Comparison of ENCODE assay signal across 18 cellular contexts in the genomic region with DNA sequence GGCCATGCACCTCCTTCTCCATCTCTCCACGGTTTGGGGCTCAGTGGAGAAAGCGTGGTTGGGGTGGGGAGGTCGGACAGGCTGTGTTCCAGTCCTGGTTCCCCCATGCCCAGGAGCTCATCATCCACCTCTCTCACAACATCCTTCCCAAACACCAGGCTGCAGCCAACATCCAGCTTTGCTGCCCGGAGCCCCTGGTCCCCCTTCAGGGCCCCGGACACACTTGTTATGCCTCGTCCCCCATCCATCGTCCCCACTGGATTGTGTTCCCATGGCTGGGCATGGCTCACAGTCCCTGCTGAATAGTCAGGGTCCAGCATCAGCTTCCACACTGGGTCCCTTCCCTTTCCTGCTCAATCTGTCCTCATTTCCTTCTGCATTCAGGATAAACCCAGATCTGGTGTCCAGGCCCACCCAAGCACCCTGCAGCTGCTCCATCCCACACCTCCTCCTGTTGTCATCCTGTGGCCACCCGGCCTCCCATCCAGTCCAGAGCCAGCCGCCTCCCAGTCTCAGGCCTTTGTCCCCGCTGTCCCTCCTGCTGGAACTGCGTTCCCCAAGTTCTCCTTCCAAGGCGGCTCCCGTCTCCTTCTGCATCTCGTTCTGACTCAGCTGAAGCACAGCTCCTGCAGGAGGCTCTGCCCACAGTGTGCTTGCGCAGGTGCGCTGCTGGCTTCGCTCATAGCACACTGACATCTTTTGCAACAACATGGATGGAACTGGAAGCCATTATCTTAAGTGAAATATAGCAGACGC.
DNase-seq lines count a peak whose midpoint lies in the region; ATAC-seq and TF ChIP-seq lines count a peak whose summit lies in the region.
"Had no signal": no experiment of that assay in that cellular context is flagged by ENCODE, and none has a peak within 500 bp of the region (broad histone marks: within the 10 kb centered on the region; RNA-seq: fewer than 3 reads in every experiment).

No MANE protein-coding gene starts in this region.

- H3K27ac Mint-ChIP-seq in neural progenitor cell, result no peak overlapping the region
- H3K27ac Mint-ChIP-seq: IgD-negative memory B cell had no signal

- H3K36me3 ChIP-seq in left lung (no peaks in the 10 kb centered on the region), neural progenitor cell (no peaks in the 10 kb centered on the region)

- H3K79me2 ChIP-seq in neural progenitor cell (ENCODE audit: low read depth), result no peaks in the 10 kb centered on the region

- no peak overlapping the region for H3K4me3 Mint-ChIP-seq in neural progenitor cell
- H3K4me3 Mint-ChIP-seq: IgD-negative memory B cell had no signal

- H3K9me3 ChIP-seq in left lung, result no peaks in the 10 kb centered on the region
- H3K9me3 ChIP-seq in neural progenitor cell (ENCODE audit: low read depth), result no peaks in the 10 kb centered on the region

- TF ChIP-seq CTCF in left lung (IDR thresholded peaks at IDR 0.05), result no peak
- no peak for TF ChIP-seq CTCF in neural progenitor cell (IDR thresholded peaks at IDR 0.05)

- H3K9ac ChIP-seq in neural progenitor cell, result no peak overlapping the region

- ATAC-seq in left lung (no peak), HG03039 (IDR thresholded peaks at IDR 0.05; ENCODE audit: unreplicated experiment) (no peak)

- peaks cover 16% of the 10 kb centered on the region for H3K27me3 Mint-ChIP-seq in neural progenitor cell (ENCODE audit: insufficient read depth, low read depth)
- H3K27me3 Mint-ChIP-seq: IgD-negative memory B cell had no signal

- H3K36me3 Mint-ChIP-seq in neural progenitor cell, result no peaks in the 10 kb centered on the region

- H3K4me1 ChIP-seq in left lung, result peaks cover 0 to 10% of the 10 kb centered on the region in 2 donors
- H3K4me1 ChIP-seq in neural progenitor cell, result peaks cover 2% of the 10 kb centered on the region

- H3K27me3 ChIP-seq in left lung, result no peaks in the 10 kb centered on the region
- H3K27me3 ChIP-seq in neural progenitor cell, result no peaks in the 10 kb centered on the region

- H3K4me2 ChIP-seq in neural progenitor cell, result no peak overlapping the region

- no peaks in the 10 kb centered on the region for H3K9me3 Mint-ChIP-seq in neural progenitor cell

- H2AFZ ChIP-seq in neural progenitor cell (replicated peaks), result no peak overlapping the region

- H3K27ac ChIP-seq in left lung (no peak overlapping the region), neural progenitor cell (no peak overlapping the region)
- H3K27ac ChIP-seq: C4-2B had no signal

- DNase-seq in activated CD8-positive, alpha-beta memory T cell treated with anti-CD3 and anti-CD28 coated beads for 24 hours, result peak; percentile 30
- no peak for DNase-seq in activated CD8-positive, alpha-beta memory T cell treated with anti-CD3 and anti-CD28 coated beads, Interleukin-2, amount 50 U/mL, for 4 hours
- DNase-seq in Daoy (ENCODE audit: low read depth), result peak; percentile 4
- DNase-seq in left lung, result peak; percentile 14 to 56
- peak; percentile 49 for DNase-seq in posterior vena cava (ENCODE audit: low spot score)
- no peak for DNase-seq in stimulated activated CD4-positive, alpha-beta T cell treated with anti-CD3 and anti-CD28 coated beads, Interleukin-1b, Interleukin-23, amount 100 ng/mL, for 48 hours
- no peak for DNase-seq in neural progenitor cell (ENCODE audit: low spot score)
- DNase-seq: DMS53, H7, NCI-H1417, NCI-H1930, NCI-H2171 treated with DMSO at 0.1 percent for 48 hours, NCI-H510A treated with DMSO at 0.1 percent for 48 hours, OCI-M1, RPMI8226 had no signal

- H3K4me1 Mint-ChIP-seq in neural progenitor cell, result peaks cover 26% of the 10 kb centered on the region

- no peaks in the 10 kb centered on the region for H4K20me1 ChIP-seq in neural progenitor cell (ENCODE audit: low read depth)

- H3K4me3 ChIP-seq in left lung (no peak overlapping the region), neural progenitor cell (no peak overlapping the region)

- intact Hi-C loops in left lung (cut with DNase I), result no loop called here
- intact Hi-C loops in posterior vena cava (cut with DNase I), result no loop called here

- H3F3A ChIP-seq in neural progenitor cell (ENCODE audit: low read depth), result no peaks in the 10 kb centered on the region

Comparison
In these comparisons a context has a peak if more than half of its experiments do, and no peak if none do; other contexts are left out.
1. DNase-seq: peak in activated CD8-positive, alpha-beta memory T cell treated with anti-CD3 and anti-CD28 coated beads for 24 hours (single experiment), Daoy (single experiment), left lung (2 of 2) and posterior vena cava (single experiment); none in activated CD8-positive, alpha-beta memory T cell treated with anti-CD3 and anti-CD28 coated beads, Interleukin-2, amount 50 U/mL, for 4 hours (single experiment), stimulated activated CD4-positive, alpha-beta T cell treated with anti-CD3 and anti-CD28 coated beads, Interleukin-1b, Interleukin-23, amount 100 ng/mL, for 48 hours (single experiment) and neural progenitor cell (single experiment).